11 cellular contexts compared by ENCODE assay signal in the genomic region with DNA sequence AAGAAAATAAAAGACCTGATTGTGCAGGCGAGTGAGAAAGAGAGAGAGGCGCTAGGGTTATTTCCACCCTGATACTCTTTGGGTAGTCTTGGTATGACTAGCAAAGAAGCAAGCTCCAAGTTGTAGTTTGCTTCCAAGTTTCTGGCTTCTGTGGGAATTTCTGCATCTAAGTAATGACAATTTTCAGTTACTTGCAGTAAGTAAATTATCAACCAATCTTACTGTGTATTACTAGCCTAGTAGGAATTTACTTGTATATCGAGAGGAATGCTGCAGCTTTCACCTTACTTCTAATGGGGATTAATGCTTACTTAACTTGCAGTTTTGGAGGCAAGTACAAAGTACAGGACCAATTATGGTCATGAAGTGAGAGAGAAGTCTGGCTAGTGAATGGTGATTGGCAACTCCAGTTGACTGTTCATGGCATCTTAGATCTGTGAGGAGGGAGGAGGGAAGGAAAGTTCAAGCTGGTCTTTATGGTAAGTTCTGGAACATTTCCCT. TPM values are rescaled to one million over a fixed set of nuclear protein-coding genes. Genes with fewer than 3 reads are reported as not detected.
A peak's percentile ranks its signal among the peaks of the same experiment; 100 is the strongest.
DNase-seq lines count a peak whose midpoint lies in the region; ATAC-seq and TF ChIP-seq lines count a peak whose summit lies in the region.
"Had no signal": no experiment of that assay in that cellular context is flagged by ENCODE, and none has a peak within 500 bp of the region (broad histone marks: within the 10 kb centered on the region; RNA-seq: fewer than 3 reads in every experiment).

No MANE protein-coding gene starts in this region.

- peaks cover 61% of the 10 kb centered on the region for H3K4me1 Mint-ChIP-seq in activated naive CD4-positive, alpha-beta T cell treated with anti-CD3 and anti-CD28 coated beads, Interleukin-2, amount 50 U/mL, for 24 hours
- peaks cover 7% of the 10 kb centered on the region for H3K4me1 Mint-ChIP-seq in activated T-helper 1 cell treated with anti-CD3 and anti-CD28 coated beads, Interleukin-12 subunit alpha, Interleukin-12 subunit beta, Interleukin-2, Interleukin-4 antibody, amounts not matched to agents 30 ng/mL and 10 ng/mL and 1 ng/mL, durations not matched to agents 14 hours and 24 hours and 36 hours (ENCODE audit: low read depth)

- H3K27ac ChIP-seq in left lung = peak overlapping the region in 1 of 2 donors; percentile 9
- peak overlapping the region; percentile 19 to 63 (median 56) for H3K27ac ChIP-seq in transverse colon

- peaks cover 4 to 23% of the 10 kb centered on the region in 2 donors for H3K4me1 ChIP-seq in left lung
- peaks cover 30 to 48% (median 34%) of the 10 kb centered on the region in 4 donors for H3K4me1 ChIP-seq in transverse colon

- TF ChIP-seq CTCF in astrocyte of the spinal cord (IDR thresholded peaks at IDR 0.05; ENCODE audit: low read depth, low read length) (no peak), left lung (IDR thresholded peaks at IDR 0.05) (no peak), transverse colon (IDR thresholded peaks at IDR 0.05) (no peak)

- in situ Hi-C loops in astrocyte of the spinal cord (cut with HindIII; ENCODE audit: low sequenced_read_pairs) (no loop called here), transverse colon (cut with MboI; ENCODE audit: low pct_ligation_motif_present in 1 of 4, low pct_unique_long_range_greater_than_20kb in 1 of 4, low sequenced_read_pairs in 3 of 4) (no loop called here)

- no peaks in the 10 kb centered on the region for H3K27me3 Mint-ChIP-seq in activated naive CD4-positive, alpha-beta T cell treated with anti-CD3 and anti-CD28 coated beads, Interleukin-2, amount 50 U/mL, for 24 hours
- H3K27me3 Mint-ChIP-seq in activated T-helper 1 cell treated with anti-CD3 and anti-CD28 coated beads, Interleukin-12 subunit alpha, Interleukin-12 subunit beta, Interleukin-2, Interleukin-4 antibody, amounts not matched to agents 30 ng/mL and 10 ng/mL and 1 ng/mL, durations not matched to agents 14 hours and 24 hours and 36 hours (ENCODE audit: insufficient read depth) = no peaks in the 10 kb centered on the region

- peaks cover 7% of the 10 kb centered on the region for H3K36me3 Mint-ChIP-seq in activated naive CD4-positive, alpha-beta T cell treated with anti-CD3 and anti-CD28 coated beads, Interleukin-2, amount 50 U/mL, for 24 hours
- H3K36me3 Mint-ChIP-seq in activated T-helper 1 cell treated with anti-CD3 and anti-CD28 coated beads, Interleukin-12 subunit alpha, Interleukin-12 subunit beta, Interleukin-2, Interleukin-4 antibody, amounts not matched to agents 30 ng/mL and 10 ng/mL and 1 ng/mL, durations not matched to agents 14 hours and 24 hours and 36 hours (ENCODE audit: low read depth) = peaks cover 8% of the 10 kb centered on the region

- intact Hi-C loops in left lung (cut with DNase I) = no loop called here
- intact Hi-C loops in transverse colon (cut with DNase I; ENCODE audit: low total_unique reads) = no loop called here
- intact Hi-C loops in activated T-helper 1 cell treated with anti-CD3 and anti-CD28 coated beads, Interleukin-12 subunit alpha, Interleukin-12 subunit beta, Interleukin-2, Interleukin-4 antibody, amounts not matched to agents 30 ng/mL and 10 ng/mL and 1 ng/mL, durations not matched to agents 14 hours and 24 hours and 36 hours (cut with micrococcal nuclease) = no loop called here

- H3K4me3 Mint-ChIP-seq in activated naive CD4-positive, alpha-beta T cell treated with anti-CD3 and anti-CD28 coated beads, Interleukin-2, amount 50 U/mL, for 24 hours = no peak overlapping the region
- no peak overlapping the region for H3K4me3 Mint-ChIP-seq in activated T-helper 1 cell treated with anti-CD3 and anti-CD28 coated beads, Interleukin-12 subunit alpha, Interleukin-12 subunit beta, Interleukin-2, Interleukin-4 antibody, amounts not matched to agents 30 ng/mL and 10 ng/mL and 1 ng/mL, durations not matched to agents 14 hours and 24 hours and 36 hours

- peak overlapping the region; percentile 76 for H3K27ac Mint-ChIP-seq in activated naive CD4-positive, alpha-beta T cell treated with anti-CD3 and anti-CD28 coated beads, Interleukin-2, amount 50 U/mL, for 24 hours
- H3K27ac Mint-ChIP-seq in activated T-helper 1 cell treated with anti-CD3 and anti-CD28 coated beads, Interleukin-12 subunit alpha, Interleukin-12 subunit beta, Interleukin-2, Interleukin-4 antibody, amounts not matched to agents 30 ng/mL and 10 ng/mL and 1 ng/mL, durations not matched to agents 14 hours and 24 hours and 36 hours = no peak overlapping the region

- H3K9me3 ChIP-seq in left lung (no peaks in the 10 kb centered on the region), transverse colon (no peaks in the 10 kb centered on the region)

- no peak for TF ChIP-seq POLR2A in transverse colon (IDR thresholded peaks at IDR 0.05)

- H3K4me3 ChIP-seq in astrocyte of the spinal cord (ENCODE audit: low read depth, low read length) (no peak overlapping the region), left lung (no peak overlapping the region), transverse colon (no peak overlapping the region)

- WGBS in transverse colon (ENCODE audit: low coverage in 1 of 2), 2 donors = 49 to 52% methylated on average over 3 of the region's 3 CpGs

- no peak for DNase-seq in activated naive CD4-positive, alpha-beta T cell treated with Interleukin-2 at 50 U/mL for 16 hours
- peak; percentile 53 for DNase-seq in astrocyte of the spinal cord (ENCODE audit: low read depth, low spot score)
- no peak for DNase-seq in left lung
- no peak for DNase-seq in transverse colon
- no peak for DNase-seq in activated naive CD4-positive, alpha-beta T cell treated with anti-CD3 and anti-CD28 coated beads, Interleukin-2, amount 50 U/mL, for 16 hours
- no peak for DNase-seq in activated T-helper 1 cell treated with anti-CD3 and anti-CD28 coated beads, Interleukin-12 subunit alpha, Interleukin-12 subunit beta, Interleukin-2, Interleukin-4 antibody, amounts not matched to agents 30 ng/mL and 10 ng/mL and 1 ng/mL, durations not matched to agents 14 hours and 24 hours and 36 hours (ENCODE audit: low spot score)
- no peak for DNase-seq in KG1 (lab: John Stamatoyannopoulos, UW)
- DNase-seq: caudate nucleus, MM.1S, NCI-H345 had no signal

- no peak for TF ChIP-seq EP300 in transverse colon (IDR thresholded peaks at IDR 0.05; ENCODE audit: low read depth)

- H3K36me3 ChIP-seq in left lung (no peaks in the 10 kb centered on the region), transverse colon (no peaks in the 10 kb centered on the region)

- no peaks in the 10 kb centered on the region for H3K9me3 Mint-ChIP-seq in activated naive CD4-positive, alpha-beta T cell treated with anti-CD3 and anti-CD28 coated beads, Interleukin-2, amount 50 U/mL, for 24 hours
- H3K9me3 Mint-ChIP-seq in activated T-helper 1 cell treated with anti-CD3 and anti-CD28 coated beads, Interleukin-12 subunit alpha, Interleukin-12 subunit beta, Interleukin-2, Interleukin-4 antibody, amounts not matched to agents 30 ng/mL and 10 ng/mL and 1 ng/mL, durations not matched to agents 14 hours and 24 hours and 36 hours = no peaks in the 10 kb centered on the region

- H3K27me3 ChIP-seq in left lung (no peaks in the 10 kb centered on the region), transverse colon (no peaks in the 10 kb centered on the region)

- peak; percentile 45 for ATAC-seq in left lung

RNA-seq across cellular contexts. Expression of a gene that starts 31.9 kb away (rescaled TPM):
- total RNA-seq in left lung (10 to 100 TPM; 14.8 to 14.9 TPM), transverse colon (10 to 100 TPM in 2 of 4 donors, 1 to 10 TPM in 2; 8.2 to 18.0 (median 13.0) TPM)
- 19.8 and 20.0 TPM in 2 replicates for total RNA-seq in activated T-helper 1 cell treated with anti-CD3 and anti-CD28 coated beads, Interleukin-12 subunit alpha, Interleukin-12 subunit beta, Interleukin-2, Interleukin-4 antibody, amounts not matched to agents 30 ng/mL and 10 ng/mL and 1 ng/mL, durations not matched to agents 14 hours and 24 hours and 36 hours
